ENCODE assay signal across 8 cellular contexts in the genomic region with DNA sequence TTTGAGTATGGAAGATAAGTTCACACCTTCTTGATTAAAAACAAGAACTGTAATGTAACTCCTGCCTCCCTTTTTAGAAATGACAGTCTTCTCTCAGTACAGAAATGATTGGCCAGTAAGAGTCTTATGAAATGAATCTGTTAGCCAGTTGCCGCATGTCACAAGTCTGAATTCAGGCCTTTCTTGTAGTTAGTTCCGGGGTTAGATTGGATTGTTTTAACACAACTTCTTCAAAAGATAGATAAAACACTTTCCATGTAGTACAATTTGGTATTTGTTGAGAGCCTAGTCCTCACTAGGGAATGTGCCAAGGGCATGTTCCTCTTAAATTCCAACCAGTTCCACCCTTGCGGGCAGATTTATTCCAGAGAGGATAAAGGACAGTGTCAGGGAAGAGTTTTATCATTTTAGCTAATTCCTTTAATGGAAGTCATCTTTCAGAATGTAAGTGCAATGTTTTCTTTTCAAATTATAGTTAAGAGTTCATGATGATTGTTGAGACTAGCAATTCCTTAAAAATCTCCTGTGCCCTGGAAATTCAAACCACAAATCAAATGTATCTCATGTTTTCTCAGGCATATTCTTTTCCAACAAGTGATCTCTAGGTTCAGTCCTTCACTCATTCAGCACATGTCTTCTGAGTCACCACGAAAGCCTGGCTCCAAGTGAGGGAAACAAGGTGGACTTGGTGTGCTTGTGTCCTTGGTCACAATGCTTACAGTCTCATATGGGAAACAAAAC. TPM values are rescaled to one million over a fixed set of nuclear protein-coding genes. Genes with fewer than 3 reads are reported as not detected.
DNase-seq lines count a peak whose midpoint lies in the region; ATAC-seq, FAIRE-seq and TF ChIP-seq lines count a peak whose summit lies in the region.

No MANE protein-coding gene starts in this region.

- H3K4me2 ChIP-seq in keratinocyte (ENCODE audit: control insufficient read depth, extremely low read depth, insufficient read depth, low read depth, low read length): peak overlapping the region; percentile 74

- no peaks in the 10 kb centered on the region for H3K9me1 ChIP-seq in keratinocyte (ENCODE audit: control insufficient read depth, extremely low read depth, insufficient read depth, low read length)

- H3K27me3 Mint-ChIP-seq in HFFc6 (ENCODE audit: insufficient read depth): peaks cover 2% of the 10 kb centered on the region; the same call in 1 of the 2 replicates
- H3K27me3 Mint-ChIP-seq in type B pancreatic cell: no peaks in the 10 kb centered on the region

- H3K27ac ChIP-seq in keratinocyte (ENCODE audit: control insufficient read depth, insufficient read depth, low read length) (peak overlapping the region; percentile 71), esophagus squamous epithelium (peak overlapping the region in 1 of 4 donors; percentile 1)

- H3K27ac Mint-ChIP-seq in HFFc6: peak overlapping the region; percentile 92
- H3K27ac Mint-ChIP-seq in type B pancreatic cell: no peak overlapping the region

- dilution Hi-C loops in keratinocyte (cut with MboI; ENCODE audit: extremely low pct_ligation_motif_present, low sequenced_read_pairs): no loop called here

- H3K4me1 Mint-ChIP-seq in HFFc6 (ENCODE audit: low read depth): peaks cover 77% of the 10 kb centered on the region
- peaks cover 36% of the 10 kb centered on the region for H3K4me1 Mint-ChIP-seq in type B pancreatic cell (ENCODE audit: unreplicated experiment)

- H3K4me3 Mint-ChIP-seq in HFFc6 (peak overlapping the region; percentile 95), type B pancreatic cell (no peak overlapping the region)

- peaks cover 72% of the 10 kb centered on the region for H3K79me2 ChIP-seq in keratinocyte (ENCODE audit: control insufficient read depth, insufficient read depth, low read length)

- TF ChIP-seq POLR2A in esophagus squamous epithelium (IDR thresholded peaks at IDR 0.05): no peak

- FAIRE-seq in RCC 7860 (lab: Jason Lieb, UNC) (peak; percentile 52), keratinocyte (lab: Jason Lieb, UNC) (peak; percentile 78), urothelium cell line (lab: Jason Lieb, UNC) (no peak)

- no peaks in the 10 kb centered on the region for H4K20me1 ChIP-seq in keratinocyte (ENCODE audit: control insufficient read depth, extremely low read depth, insufficient read depth, low read length)

- no peaks in the 10 kb centered on the region for H3K27me3 ChIP-seq in keratinocyte (ENCODE audit: control insufficient read depth, extremely low read depth, insufficient read depth, low read length)
- no peaks in the 10 kb centered on the region for H3K27me3 ChIP-seq in esophagus squamous epithelium

- H3K9me3 ChIP-seq in keratinocyte (ENCODE audit: control insufficient read depth, low read depth, low read length) (no peaks in the 10 kb centered on the region), esophagus squamous epithelium (no peaks in the 10 kb centered on the region)

- H3K4me1 ChIP-seq in keratinocyte (ENCODE audit: control insufficient read depth, extremely low read depth, insufficient read depth, low read length): peaks cover 35% of the 10 kb centered on the region
- H3K4me1 ChIP-seq in esophagus squamous epithelium: peaks cover 7 to 63% (median 36%) of the 10 kb centered on the region in 3 donors

- WGBS in esophagus squamous epithelium, 2 donors: 59 to 62% methylated on average over 4 of the region's 4 CpGs

- peak overlapping the region; percentile 21 for H2AFZ ChIP-seq in keratinocyte (ENCODE audit: control insufficient read depth, low read length)

- intact Hi-C loops in esophagus squamous epithelium (cut with DNase I): no loop called here

- peak overlapping the region; percentile 30 for H3K9ac ChIP-seq in keratinocyte (ENCODE audit: control insufficient read depth, extremely low read depth, insufficient read depth, low read length)

- peak; percentile 97 for DNase-seq in HFFc6
- peak; percentile 67 for DNase-seq in RCC 7860 (ENCODE audit: low spot score)
- DNase-seq in keratinocyte (ENCODE audit: low read depth, low spot score): no peak
- no peak for DNase-seq in esophagus squamous epithelium (lab: John Stamatoyannopoulos, UW)
- DNase-seq in stimulated activated CD4-positive, alpha-beta T cell treated with anti-CD3 and anti-CD28 coated beads, Interleukin-2, amount 100 ng/mL, for 48 hours: no peak
- DNase-seq in type B pancreatic cell (ENCODE audit: extremely low spot score, unreplicated experiment): no peak
- DNase-seq in urothelium cell line (ENCODE audit: low spot score): no peak

- H3K4me3 ChIP-seq in keratinocyte (ENCODE audit: control insufficient read depth in 2 of 3, extremely low read depth in 1 of 3, insufficient read depth in 2 of 3, low read depth in 1 of 3, low read length in 3 of 3) (peak overlapping the region in 2 of 3 experiments; percentile 24 to 36), esophagus squamous epithelium (no peak overlapping the region)

- ATAC-seq in GM18858 (IDR thresholded peaks at IDR 0.05; ENCODE audit: unreplicated experiment): peak; percentile 60

- no peaks in the 10 kb centered on the region for H3K36me3 ChIP-seq in keratinocyte (ENCODE audit: control insufficient read depth in 2 of 2, extremely low read depth in 1 of 2, insufficient read depth in 2 of 2, low read length in 2 of 2)
- H3K36me3 ChIP-seq in esophagus squamous epithelium: peaks cover 0 to under 1% (median 0%) of the 10 kb centered on the region in 3 donors

- no peak for TF ChIP-seq CTCF in HFFc6 (IDR thresholded peaks at IDR 0.05)
- no peak for TF ChIP-seq CTCF in keratinocyte (optimal IDR thresholded peaks at IDR 0.05 in 1 of 3, IDR thresholded peaks at IDR 0.05 in 1 of 3, conservative IDR thresholded peaks at IDR 0.05 in 1 of 3; ENCODE audit: extremely low read depth in 1 of 3, insufficient read depth in 2 of 3, low read length in 3 of 3)
- TF ChIP-seq CTCF in esophagus squamous epithelium (IDR thresholded peaks at IDR 0.05): no peak
- TF ChIP-seq CTCF in type B pancreatic cell (conservative IDR thresholded peaks at IDR 0.05): no peak

- H3K9me3 Mint-ChIP-seq in HFFc6 (no peaks in the 10 kb centered on the region), type B pancreatic cell (peaks cover 4% of the 10 kb centered on the region)

- H3K36me3 Mint-ChIP-seq in HFFc6 (ENCODE audit: low read depth) (peaks cover 47% of the 10 kb centered on the region), type B pancreatic cell (peaks cover 24% of the 10 kb centered on the region)

RNA-seq across cellular contexts. Expression of a gene that starts 4.1 kb away (rescaled TPM):
- total RNA-seq in HFFc6 (2021; fragmentation: NEBNext Ultra II Directional; extraction: Animal tissue kit (Norgen Biotek cat#: 25700)): 10 to 100 TPM; 35.1 to 54.1 (median 42.6) TPM
- 8.0 to 14.9 TPM (median 9.6 TPM) in 3 replicates for polyA plus RNA-seq in keratinocyte
- polyA plus RNA-seq in keratinocyte (2011; ENCODE audit: low read depth): 5.2 TPM
- polyA plus RNA-seq in keratinocyte (2011; cell fraction: cytosol; rRNA removed): 3.6 and 8.2 TPM in 2 replicates
- polyA plus RNA-seq in keratinocyte (2011; cell fraction: nucleus; rRNA removed): 13.8 and 18.7 TPM in 2 replicates
- polyA plus RNA-seq in keratinocyte (2012; ENCODE audit: low replicate concordance): 6.0 and 8.2 TPM in 2 replicates
- polyA minus RNA-seq in keratinocyte: 4.7 to 20.9 TPM (median 11.0 TPM) in 3 replicates
- 17.3 TPM for polyA minus RNA-seq in keratinocyte (2011; cell fraction: cytosol; rRNA and poly(A)+ RNA removed)
- polyA minus RNA-seq in keratinocyte (2011; cell fraction: nucleus; rRNA and poly(A)+ RNA removed): 22.5 and 31.3 TPM in 2 replicates
- total RNA-seq in esophagus squamous epithelium (10 to 100 TPM in 1 of 4 donors, 1 to 10 TPM in 3; 4.8 to 16.2 (median 9.0) TPM), type B pancreatic cell (ENCODE audit: low replicate concordance) (24.4 and 25.0 TPM in 2 replicates)

Comparison
In these comparisons a context has a peak if more than half of its experiments do, and no peak if none do; other contexts are left out.
1. DNase-seq: peak in HFFc6 (single experiment) and RCC 7860 (single experiment); none in keratinocyte (single experiment), esophagus squamous epithelium (single experiment), stimulated activated CD4-positive, alpha-beta T cell treated with anti-CD3 and anti-CD28 coated beads, Interleukin-2, amount 100 ng/mL, for 48 hours (0 of 2), type B pancreatic cell (single experiment) and urothelium cell line (single experiment).
2. H3K4me3 ChIP-seq: peak in keratinocyte (2 of 3); none in esophagus squamous epithelium (0 of 4).